8 cellular contexts compared by ENCODE assay signal in the genomic region with DNA sequence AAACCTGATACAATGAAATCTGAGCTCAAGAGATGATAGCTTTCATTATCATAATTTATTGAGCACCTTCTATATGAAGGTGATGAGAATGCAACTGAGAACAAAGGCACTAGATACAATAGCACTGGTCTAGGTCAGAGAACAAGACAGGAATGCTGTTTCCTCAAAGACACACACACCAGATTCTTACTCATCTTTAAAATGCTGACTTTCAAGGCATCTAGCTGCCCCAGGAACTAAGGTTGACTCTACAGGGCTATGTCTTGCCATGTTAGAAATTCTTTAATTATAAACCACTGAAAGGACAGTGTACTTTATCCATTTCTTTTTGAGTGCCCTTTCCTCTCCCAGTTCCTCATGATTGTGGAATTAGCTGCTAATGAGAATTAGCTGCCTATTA.
"Had no signal": no experiment of that assay in that cellular context is flagged by ENCODE, and none has a peak within 500 bp of the region (broad histone marks: within the 10 kb centered on the region; RNA-seq: fewer than 3 reads in every experiment).

No MANE protein-coding gene starts in this region.

- H3K27ac ChIP-seq: GM23248, HL-60 had no signal

- ATAC-seq: HCT116, HepG2, K562 had no signal

- DNase-seq: GM23248, IMR-90, KG1 had no signal

- H3K4me3 ChIP-seq: GM23248, HAP-1, K562 had no signal

- H3K9ac ChIP-seq: GM23248 had no signal

- H3K4me1 ChIP-seq: HAP-1 had no signal

- H3K9me3 ChIP-seq: HAP-1 had no signal

- H3K36me3 ChIP-seq: HAP-1 had no signal

- H2AFZ ChIP-seq: GM23248 had no signal
